In genomic region chr2:160252278-160252887, GRCh38 we compare ENCODE assay signal across 8 cellular contexts. TPM values are rescaled to one million over a fixed set of nuclear protein-coding genes. Genes with fewer than 3 reads are reported as not detected.
DNase-seq lines count a peak whose midpoint lies in the region; ATAC-seq and TF ChIP-seq lines count a peak whose summit lies in the region.

No MANE protein-coding gene starts in this region.

- DNase-seq in EH (ENCODE audit: low read depth) (peak; percentile 45), LoVo (ENCODE audit: low spot score) (peak; percentile 53), hepatocyte (ENCODE audit: low spot score) (peak; percentile 56), tibial nerve (ENCODE audit: low spot score in 2 of 2) (no peak), T-helper 1 cell (no peak)

- no peaks in the 10 kb centered on the region for H4K20me1 ChIP-seq in hepatocyte (ENCODE audit: insufficient read depth, poor library complexity, severe bottlenecking)

- ATAC-seq in GM19463 (IDR thresholded peaks at IDR 0.05; ENCODE audit: unreplicated experiment): no peak
- no peak for ATAC-seq in GM19455 (IDR thresholded peaks at IDR 0.05; ENCODE audit: unreplicated experiment)

- H3K27ac ChIP-seq in VCaP (no peak overlapping the region), hepatocyte (no peak overlapping the region), tibial nerve (peak overlapping the region in 1 of 4 donors; percentile 5)

- WGBS in hepatocyte (ENCODE audit: low lambda C conversion rate, missing lambda C conversion rate): 21% methylated on average over 1 of the region's 1 CpG
- 2 to 3% methylated on average over 1 of the region's 1 CpG for WGBS in tibial nerve, 2 donors

- TF ChIP-seq EP300 in tibial nerve (IDR thresholded peaks at IDR 0.05): no peak

- no peak overlapping the region for H3K4me2 ChIP-seq in hepatocyte

- H3K9me2 ChIP-seq in hepatocyte (replicated peaks; ENCODE audit: insufficient read depth): no peaks in the 10 kb centered on the region

- H3K27me3 ChIP-seq in hepatocyte (no peaks in the 10 kb centered on the region), tibial nerve (no peaks in the 10 kb centered on the region)

- no peak overlapping the region for H2AFZ ChIP-seq in hepatocyte

- H3K4me1 ChIP-seq in hepatocyte (ENCODE audit: insufficient read depth) (peaks cover 3% of the 10 kb centered on the region), tibial nerve (peaks cover 0 to 11% (median 0%) of the 10 kb centered on the region in 4 donors)

- no peak for TF ChIP-seq POLR2A in tibial nerve (IDR thresholded peaks at IDR 0.05)

- H3K4me3 ChIP-seq in hepatocyte (no peak overlapping the region), tibial nerve (no peak overlapping the region)

- no peaks in the 10 kb centered on the region for H3K36me3 ChIP-seq in hepatocyte (replicated peaks; ENCODE audit: insufficient read depth, low read depth)
- no peaks in the 10 kb centered on the region for H3K36me3 ChIP-seq in tibial nerve

- no peaks in the 10 kb centered on the region for H3K79me2 ChIP-seq in hepatocyte

- H3K9me3 ChIP-seq in hepatocyte (ENCODE audit: low read depth) (no peaks in the 10 kb centered on the region), tibial nerve (no peaks in the 10 kb centered on the region)

- TF ChIP-seq CTCF in VCaP (conservative IDR thresholded peaks at IDR 0.05) (peak; percentile 83), hepatocyte (IDR thresholded peaks at IDR 0.05; ENCODE audit: poor library complexity) (peak; percentile 74), tibial nerve (IDR thresholded peaks at IDR 0.05) (peak; percentile 67 to 81 (median 71))

RNA-seq across cellular contexts. Expression of gene ITGB6, which starts 52.3 kb away (rescaled TPM):
- 37.4 and 41.1 TPM in 2 replicates for total RNA-seq in hepatocyte
- 20.3 and 21.0 TPM in 2 replicates for polyA plus RNA-seq in hepatocyte
- total RNA-seq in tibial nerve: not detected

Comparison
In these comparisons a context has a peak if more than half of its experiments do, and no peak if none do; other contexts are left out.
1. DNase-seq: peak in EH (single experiment), LoVo (single experiment) and hepatocyte (single experiment); none in tibial nerve (0 of 2) and T-helper 1 cell (0 of 5).
2. RNA of gene ITGB6, which starts 52.3 kb away (total RNA-seq): 37.4 to 41.1 TPM in hepatocyte; not detected in tibial nerve; every median in the first group is over 10 times any median in the second.
3. Peak in every context shown above with its lines, with median percentiles within 50 percentile points of each other: CTCF ChIP-seq.